ENCODE assay signal across 8 cellular contexts in genomic region chr13:41132512-41133152, GRCh38. TPM values are rescaled to one million over a fixed set of nuclear protein-coding genes. Genes with fewer than 3 reads are reported as not detected.
DNase-seq lines count a peak whose midpoint lies in the region; ATAC-seq and TF ChIP-seq lines count a peak whose summit lies in the region.

A gene with protein sequence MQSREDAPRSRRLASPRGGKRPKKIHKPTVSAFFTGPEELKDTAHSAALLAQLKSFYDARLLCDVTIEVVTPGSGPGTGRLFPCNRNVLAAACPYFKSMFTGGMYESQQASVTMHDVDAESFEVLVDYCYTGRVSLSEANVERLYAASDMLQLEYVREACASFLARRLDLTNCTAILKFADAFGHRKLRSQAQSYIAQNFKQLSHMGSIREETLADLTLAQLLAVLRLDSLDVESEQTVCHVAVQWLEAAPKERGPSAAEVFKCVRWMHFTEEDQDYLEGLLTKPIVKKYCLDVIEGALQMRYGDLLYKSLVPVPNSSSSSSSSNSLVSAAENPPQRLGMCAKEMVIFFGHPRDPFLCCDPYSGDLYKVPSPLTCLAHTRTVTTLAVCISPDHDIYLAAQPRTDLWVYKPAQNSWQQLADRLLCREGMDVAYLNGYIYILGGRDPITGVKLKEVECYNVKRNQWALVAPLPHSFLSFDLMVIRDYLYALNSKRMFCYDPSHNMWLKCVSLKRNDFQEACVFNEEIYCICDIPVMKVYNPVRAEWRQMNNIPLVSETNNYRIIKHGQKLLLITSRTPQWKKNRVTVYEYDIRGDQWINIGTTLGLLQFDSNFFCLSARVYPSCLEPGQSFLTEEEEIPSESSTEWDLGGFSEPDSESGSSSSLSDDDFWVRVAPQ (minus strand): TSS chr13:41132802. CDS start chr13:41132511, 291 bp downstream.

- H3K79me1 ChIP-seq in mesenchymal stem cell (replicated peaks; ENCODE audit: low read length, poor library complexity, severe bottlenecking): peaks cover 11% of the 10 kb centered on the region

- BruUV-seq in Calu3 (replicated peaks; lab: Mats Ljungman, UMichigan): no TSS peak

- peak within 1 kb of the TSS; percentile 1 for H4K91ac ChIP-seq in mesenchymal stem cell (ENCODE audit: low read length)

- H3K36me3 ChIP-seq in HUES48 (ENCODE audit: control insufficient read depth, insufficient read depth, low read length): peaks cover 12% of the 10 kb centered on the region; the same call in 1 of the 2 replicates
- H3K36me3 ChIP-seq in NT2/D1 (ENCODE audit: insufficient read depth, insufficient read length, low read length): peaks cover 18% of the 10 kb centered on the region
- H3K36me3 ChIP-seq in endocrine pancreas (ENCODE audit: control insufficient read depth, insufficient read depth, low read length): no peaks in the 10 kb centered on the region
- no peaks in the 10 kb centered on the region for H3K36me3 ChIP-seq in mesenchymal stem cell (ENCODE audit: control insufficient read depth in 1 of 2, insufficient read depth in 2 of 2, low read depth in 1 of 2, low read length in 2 of 2)

- H3K23ac ChIP-seq in mesenchymal stem cell (ENCODE audit: low read length in 2 of 2): no peak within 1 kb of the TSS

- peaks cover 2% of the 10 kb centered on the region for H3K9me3 Mint-ChIP-seq in Calu3 (ENCODE audit: low read depth, unreplicated experiment)

- peak; percentile 91 for DNase-seq in Calu3
- DNase-seq in NT2/D1 (ENCODE audit: low read depth, low spot score): peak; percentile 92
- DNase-seq in activated CD8-positive, alpha-beta memory T cell treated with anti-CD3 and anti-CD28 coated beads, Interleukin-2, amount 50 U/mL, for 24 hours (ENCODE audit: extremely low read depth): peak; percentile 89
- DNase-seq in mesenchymal stem cell: peak; percentile 100
- DNase-seq in stimulated activated CD8-positive, alpha-beta memory T cell treated with anti-CD3 and anti-CD28 coated beads, Interleukin-12 subunit alpha, Interleukin-12 subunit beta, amount 100 ng/mL, for 24 hours (ENCODE audit: extremely low read depth): peak; percentile 92

- H3K4me3 Mint-ChIP-seq in Calu3 (ENCODE audit: low read depth, unreplicated experiment): peak within 1 kb of the TSS; percentile 92

- TF ChIP-seq CTCF in Calu3 (IDR thresholded peaks at IDR 0.05; ENCODE audit: unreplicated experiment): no peak

- H4K8ac ChIP-seq in mesenchymal stem cell (ENCODE audit: low read length): peak within 1 kb of the TSS; percentile 94

- H3K9ac ChIP-seq in HUES48 (ENCODE audit: low read depth, low read length): peak within 1 kb of the TSS; percentile 83
- peak within 1 kb of the TSS; percentile 79 for H3K9ac ChIP-seq in NT2/D1 (ENCODE audit: insufficient read length, low read depth)
- peak within 1 kb of the TSS; percentile 92 for H3K9ac ChIP-seq in endocrine pancreas (ENCODE audit: control insufficient read depth, insufficient read depth, low read length)
- H3K9ac ChIP-seq in mesenchymal stem cell (ENCODE audit: low read length): peak within 1 kb of the TSS; percentile 95

- peak within 1 kb of the TSS; percentile 19 to 66 for H3K4ac ChIP-seq in mesenchymal stem cell (ENCODE audit: low read depth in 1 of 2, low read length in 2 of 2)

- H3K27me3 ChIP-seq in HUES48 (ENCODE audit: control insufficient read depth, insufficient read depth, low read length) (no peaks in the 10 kb centered on the region), NT2/D1 (ENCODE audit: insufficient read depth, insufficient read length) (no peaks in the 10 kb centered on the region), endocrine pancreas (ENCODE audit: control insufficient read depth, insufficient read depth, low read length) (no peaks in the 10 kb centered on the region), mesenchymal stem cell (ENCODE audit: control insufficient read depth in 1 of 2, insufficient read depth in 1 of 2, low read length in 2 of 2) (no peaks in the 10 kb centered on the region)

- peak within 1 kb of the TSS; percentile 12 for H2BK15ac ChIP-seq in mesenchymal stem cell (ENCODE audit: low read depth, poor library complexity, severe bottlenecking)

- H3K4me3 ChIP-seq in HUES48 (ENCODE audit: low read depth, low read length) (peak within 1 kb of the TSS; percentile 95), NT2/D1 (ENCODE audit: insufficient read length, low read depth) (peak within 1 kb of the TSS; percentile 72), endocrine pancreas (ENCODE audit: control insufficient read depth, insufficient read depth, low read length) (peak within 1 kb of the TSS; percentile 97), mesenchymal stem cell (ENCODE audit: insufficient read depth in 1 of 2, low read depth in 1 of 2, low read length in 2 of 2) (peak within 1 kb of the TSS; percentile 67 to 89)

- peaks cover 38% of the 10 kb centered on the region for H3K4me1 Mint-ChIP-seq in Calu3 (ENCODE audit: low read depth, unreplicated experiment)

- H3K27ac ChIP-seq in HUES48 (ENCODE audit: low read depth, low read length) (peak within 1 kb of the TSS; percentile 39), mesenchymal stem cell (ENCODE audit: low read length, poor library complexity, severe bottlenecking) (peak within 1 kb of the TSS; percentile 76)

- peak within 1 kb of the TSS; percentile 73 for H3K4me2 ChIP-seq in mesenchymal stem cell (ENCODE audit: low read length, poor library complexity, severe bottlenecking)

- H3K36me3 Mint-ChIP-seq in Calu3 (ENCODE audit: insufficient read depth, unreplicated experiment): peaks cover 28% of the 10 kb centered on the region

- H3K4me1 ChIP-seq in HUES48 (ENCODE audit: control insufficient read depth, insufficient read depth, low read length) (peaks cover 11% of the 10 kb centered on the region), NT2/D1 (ENCODE audit: insufficient read depth, insufficient read length) (no peaks in the 10 kb centered on the region), endocrine pancreas (ENCODE audit: control insufficient read depth, insufficient read depth, low read length) (peaks cover 6% of the 10 kb centered on the region), mesenchymal stem cell (ENCODE audit: control insufficient read depth, insufficient read depth, low read depth, low read length) (peaks cover 12% of the 10 kb centered on the region)

- intact Hi-C loops in Calu3 (cut with micrococcal nuclease; ENCODE audit: unreplicated experiment): loop anchor here (2.0 kb wide), 1 partner anchor 62 kb away; the partner anchor contains the start of gene KBTBD7

- H3K27ac Mint-ChIP-seq in Calu3 (ENCODE audit: unreplicated experiment): peak within 1 kb of the TSS; percentile 12

- CTCF ChIA-PET in Calu3 (lab: Charles Lee): no interaction called here

- no peak within 1 kb of the TSS for H2AK5ac ChIP-seq in mesenchymal stem cell (ENCODE audit: low read length, severe bottlenecking)

- peak; percentile 96 for ATAC-seq in GM21423 (IDR thresholded peaks at IDR 0.05; ENCODE audit: unreplicated experiment)

- peak within 1 kb of the TSS; percentile 37 to 92 for H3K18ac ChIP-seq in mesenchymal stem cell (ENCODE audit: low read depth in 1 of 2, low read length in 2 of 2)

- H3K14ac ChIP-seq in mesenchymal stem cell (ENCODE audit: low read length in 2 of 2): peak within 1 kb of the TSS in 1 of 2 experiments; percentile 69

- peak within 1 kb of the TSS; percentile 6 for H2AFZ ChIP-seq in mesenchymal stem cell (ENCODE audit: low read depth, low read length)

- no peak within 1 kb of the TSS for H2BK5ac ChIP-seq in mesenchymal stem cell (ENCODE audit: low read depth, low read length, poor library complexity, severe bottlenecking)

- peak within 1 kb of the TSS in 1 of 2 experiments; percentile 25 for H2BK12ac ChIP-seq in mesenchymal stem cell (ENCODE audit: low read length in 2 of 2)

- no peak within 1 kb of the TSS for H2BK120ac ChIP-seq in mesenchymal stem cell (ENCODE audit: low read depth, low read length)

- H3K27me3 Mint-ChIP-seq in Calu3 (ENCODE audit: unreplicated experiment): no peaks in the 10 kb centered on the region

- H3K9me3 ChIP-seq in HUES48 (ENCODE audit: control insufficient read depth, insufficient read depth, low read length): no peaks in the 10 kb centered on the region
- no peaks in the 10 kb centered on the region for H3K9me3 ChIP-seq in NT2/D1 (ENCODE audit: insufficient read depth, low read length)
- H3K9me3 ChIP-seq in endocrine pancreas (ENCODE audit: control insufficient read depth, low read length): no peaks in the 10 kb centered on the region
- no peaks in the 10 kb centered on the region for H3K9me3 ChIP-seq in mesenchymal stem cell (ENCODE audit: control insufficient read depth, low read length)

- WGBS in mesenchymal stem cell: under 1% methylated on average over 45 of the region's 45 CpGs

RNA-seq across cellular contexts. Expression of the gene that starts here (rescaled TPM):
- total RNA-seq in Calu3 (2022): 6.6 and 6.9 TPM in 2 replicates
- polyA plus RNA-seq in mesenchymal stem cell (2013, experiment 1 of 2): 3.5 TPM
- 3.6 TPM for polyA plus RNA-seq in mesenchymal stem cell (2013, experiment 2 of 2)

Comparison
In these comparisons a context has a peak if more than half of its experiments do, and no peak if none do; other contexts are left out.
1. Peak in every context shown above with its lines: DNase-seq, ATAC-seq, H3K4me3 ChIP-seq and H3K27ac ChIP-seq.